ENCODE assay signal across 22 cellular contexts in the genomic region with DNA sequence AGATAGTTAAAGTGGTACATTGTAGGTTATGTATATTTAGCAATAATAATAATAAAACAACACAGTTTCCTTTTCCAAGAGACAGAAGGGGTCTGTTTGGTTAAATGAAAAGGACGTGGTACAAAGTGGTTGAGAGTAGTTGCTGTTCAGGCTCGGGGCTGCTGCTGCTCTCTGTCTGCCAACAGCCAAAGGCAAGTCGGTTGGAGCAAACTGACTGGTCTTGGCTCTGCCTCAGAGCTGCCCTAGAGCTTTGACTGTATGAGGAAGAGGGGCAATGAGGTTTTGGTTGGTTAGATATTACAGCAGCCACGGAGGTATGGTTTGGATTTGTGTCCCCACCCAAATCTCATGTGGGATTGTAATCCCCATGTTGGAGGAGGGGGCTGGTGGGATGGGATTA.
A peak's percentile ranks its signal among the peaks of the same experiment; 100 is the strongest.
DNase-seq lines count a peak whose midpoint lies in the region; TF ChIP-seq lines count a peak whose summit lies in the region.
"Had no signal": no experiment of that assay in that cellular context is flagged by ENCODE, and none has a peak within 500 bp of the region (broad histone marks: within the 10 kb centered on the region; RNA-seq: fewer than 3 reads in every experiment).

No MANE protein-coding gene starts in this region.

- intact Hi-C loops in left ventricle myocardium inferior (cut with micrococcal nuclease), result no loop called here
- intact Hi-C loops in cardiac septum (cut with DNase I), result loop anchor here (5.0 to 10.0 kb wide), 2 partner anchors 239 to 388 kb away; no protein-coding TSS in a partner anchor
- intact Hi-C loops in esophagus muscularis mucosa (cut with DNase I), result loop anchor here (10.0 kb wide), 1 partner anchor 491 kb away; no protein-coding TSS in a partner anchor

- peak overlapping the region; percentile 33 for H3K27ac ChIP-seq in left ventricle myocardium inferior (replicated peaks)
- peak overlapping the region in 2 of 4 donors; percentile 6 to 8 for H3K27ac ChIP-seq in esophagus muscularis mucosa (replicated peaks in 1 of 4)
- H3K27ac ChIP-seq: BLaER1 had no signal

- H3K9me3 ChIP-seq in left ventricle myocardium inferior (replicated peaks) (no peaks in the 10 kb centered on the region), esophagus muscularis mucosa (no peaks in the 10 kb centered on the region)
- H3K9me3 ChIP-seq: BE2C, BLaER1 had no signal

- no peaks in the 10 kb centered on the region for H3K27me3 ChIP-seq in left ventricle myocardium inferior (ENCODE audit: low read depth)
- no peaks in the 10 kb centered on the region for H3K27me3 ChIP-seq in esophagus muscularis mucosa
- H3K27me3 ChIP-seq: BE2C, BLaER1 had no signal

- no peak for TF ChIP-seq EP300 in esophagus muscularis mucosa (IDR thresholded peaks at IDR 0.05)

- no peak for TF ChIP-seq POLR2A in esophagus muscularis mucosa (IDR thresholded peaks at IDR 0.05; ENCODE audit: low read depth)

- 80% methylated on average over 4 of the region's 4 CpGs for WGBS in esophagus muscularis mucosa

- H3K4me3 ChIP-seq in left ventricle myocardium inferior (no peak overlapping the region), esophagus muscularis mucosa (no peak overlapping the region)
- H3K4me3 ChIP-seq: BLaER1, GM12878 had no signal

- TF ChIP-seq CTCF in left ventricle myocardium inferior (IDR thresholded peaks at IDR 0.05; ENCODE audit: borderline replicate concordance), result no peak
- TF ChIP-seq CTCF in esophagus muscularis mucosa (IDR thresholded peaks at IDR 0.05), result no peak

- no peak for DNase-seq in left ventricle myocardium inferior
- DNase-seq in cardiac septum (ENCODE audit: low spot score), result no peak
- peak; percentile 34 for DNase-seq in esophagus muscularis mucosa (ENCODE audit: extremely low spot score)
- DNase-seq in islet precursor cell, result peak; percentile 3
- DNase-seq in NCI-H146 (lab: John Stamatoyannopoulos, UW), result no peak
- DNase-seq: 8988T; ACHN; BE2C; C1 segment of cervical spinal cord; CD4-positive, alpha-beta memory T cell; CD4-positive, CD25-positive, alpha-beta regulatory T cell; CD8-positive, alpha-beta memory T cell; COR-L47; DMS 273 treated with DMSO at 0.1 percent for 48 hours; DMS153; DMS53; DMS79; DND-41; EL; GDM1 had no signal

- H3K4me1 ChIP-seq in left ventricle myocardium inferior (peaks cover 36% of the 10 kb centered on the region), esophagus muscularis mucosa (peaks cover 10 to 72% (median 57%) of the 10 kb centered on the region in 4 donors)
- H3K4me1 ChIP-seq: BE2C had no signal

- H3K36me3 ChIP-seq in left ventricle myocardium inferior (no peaks in the 10 kb centered on the region), esophagus muscularis mucosa (no peaks in the 10 kb centered on the region)
- H3K36me3 ChIP-seq: BE2C, BLaER1 had no signal

Comparison
In these comparisons a context has a peak if more than half of its experiments do, and no peak if none do; other contexts are left out.
1. DNase-seq: peak in esophagus muscularis mucosa (single experiment) and islet precursor cell (single experiment); none in left ventricle myocardium inferior (single experiment), cardiac septum (single experiment) and NCI-H146 (single experiment).